In the genomic region with DNA sequence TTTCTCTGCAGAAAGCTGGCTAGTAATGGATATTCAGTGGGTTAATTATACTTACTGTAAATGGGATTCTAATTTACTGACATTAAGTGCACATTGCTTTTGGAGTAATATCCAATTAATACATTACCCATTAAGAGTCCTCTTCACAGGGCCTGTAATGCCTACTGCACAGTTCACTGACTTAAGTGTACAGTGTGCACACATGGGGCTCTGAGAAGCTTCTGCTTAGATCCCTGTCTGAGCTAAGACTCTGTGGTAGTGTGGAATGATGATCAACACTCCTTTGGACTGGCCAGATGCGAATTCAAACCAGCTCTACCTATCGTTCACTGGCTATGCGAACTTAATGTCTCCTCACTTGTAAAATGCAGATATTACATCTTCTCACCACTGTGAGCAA, we compare ENCODE assay signal across 33 cellular contexts. TPM values are rescaled to one million over a fixed set of nuclear protein-coding genes. Genes with fewer than 3 reads are reported as not detected.
DNase-seq lines count a peak whose midpoint lies in the region; ATAC-seq, FAIRE-seq and TF ChIP-seq lines count a peak whose summit lies in the region.
"Had no signal": no experiment of that assay in that cellular context is flagged by ENCODE, and none has a peak within 500 bp of the region (broad histone marks: within the 10 kb centered on the region; RNA-seq: fewer than 3 reads in every experiment).

No MANE protein-coding gene starts in this region.

- H3K4me1 ChIP-seq in mammary epithelial cell (ENCODE audit: insufficient read depth, low read length) (peaks cover 27% of the 10 kb centered on the region), esophagus muscularis mucosa (peaks cover 13 to 45% (median 41%) of the 10 kb centered on the region in 4 donors), lower lobe of right lung (peaks cover 41% of the 10 kb centered on the region)
- H3K4me1 ChIP-seq: neural progenitor cell, testis, uterus had no signal

- no peak for DNase-seq in MCF 10A (ENCODE audit: unreplicated experiment)
- DNase-seq in mammary epithelial cell = no peak
- no peak for DNase-seq in esophagus muscularis mucosa (ENCODE audit: extremely low spot score)
- no peak for DNase-seq in lower lobe of right lung
- DNase-seq in urothelium cell line (ENCODE audit: low spot score) = no peak
- no peak for DNase-seq in NCI-H2107 (lab: John Stamatoyannopoulos, UW)
- DNase-seq in T-cell = no peak
- DNase-seq: activated CD4-positive, alpha-beta T cell treated with anti-CD3 and anti-CD28 coated beads for 36 hours; activated CD8-positive, alpha-beta memory T cell treated with anti-CD3 and anti-CD28 coated beads, Interleukin-2, amount 50 U/mL, for 48 hours; activated CD8-positive, alpha-beta T cell treated with anti-CD3 and anti-CD28 coated beads for 36 hours; activated naive CD4-positive, alpha-beta T cell treated with Interleukin-2 at 50 U/mL for 16 hours; caudate nucleus; CD8-positive, alpha-beta memory T cell; effector CD8-positive, alpha-beta T cell; NCI-H1048; NCI-H1694; NCI-H510A treated with DMSO at 0.1 percent for 48 hours; pancreas; stimulated activated CD4-positive, alpha-beta T cell treated with anti-CD3 and anti-CD28 coated beads, Interleukin-1b, Interleukin-23, amount 100 ng/mL, for 48 hours; stimulated activated naive CD8-positive, alpha-beta T cell treated with anti-CD3 and anti-CD28 coated beads, Interleukin-15, Interleukin-2, amounts not matched to agents 100 U/mL and 50 U/mL, for 24 hours; testis; uterus had no signal

- no peak overlapping the region for H3K4me2 ChIP-seq in mammary epithelial cell (ENCODE audit: insufficient read depth, low read depth, low read length)
- H3K4me2 ChIP-seq: neural progenitor cell, smooth muscle cell had no signal

- no peak for TF ChIP-seq CTCF in MCF 10A (IDR thresholded peaks at IDR 0.05; ENCODE audit: unreplicated experiment)
- TF ChIP-seq CTCF in mammary epithelial cell (conservative IDR thresholded peaks at IDR 0.05 in 1 of 2, IDR thresholded peaks at IDR 0.05 in 1 of 2; ENCODE audit: extremely low read depth in 1 of 2, insufficient read depth in 1 of 2, low read depth in 1 of 2, low read length in 2 of 2) = no peak
- no peak for TF ChIP-seq CTCF in esophagus muscularis mucosa (IDR thresholded peaks at IDR 0.05)
- no peak for TF ChIP-seq CTCF in lower lobe of right lung (IDR thresholded peaks at IDR 0.05)

- CTCF ChIA-PET in MCF 10A (lab: Yijun Ruan, JAX) (interaction anchor here (0.6 to 2.0 kb wide), 4 partner anchors 38 to 442 kb away, joined by 3 to 8 read pairs (median 4); no protein-coding TSS in a partner anchor), mammary epithelial cell (lab: Charles Lee; ENCODE audit: low non-redundant PET) (no interaction called here), T-cell (lab: Charles Lee) (interaction anchor here in 1 of 2 donors (0.5 kb wide), 1 partner anchor 157 kb away, joined by 11 read pairs; no protein-coding TSS in a partner anchor)

- in situ Hi-C loops in mammary epithelial cell (cut with MboI; ENCODE audit: low sequenced_read_pairs in 2 of 2) = no loop called here

- no peaks in the 10 kb centered on the region for H3K36me3 ChIP-seq in mammary epithelial cell (ENCODE audit: insufficient read depth, low read length)
- no peaks in the 10 kb centered on the region for H3K36me3 ChIP-seq in esophagus muscularis mucosa
- H3K36me3 ChIP-seq in lower lobe of right lung = no peaks in the 10 kb centered on the region
- H3K36me3 ChIP-seq: neural progenitor cell, pancreas, uterus had no signal

- H3K27ac Mint-ChIP-seq in MCF 10A (ENCODE audit: low read depth, unreplicated experiment) = peak overlapping the region; percentile 51
- no peak overlapping the region for H3K27ac Mint-ChIP-seq in T-cell
- H3K27ac Mint-ChIP-seq: activated CD4-positive, alpha-beta T cell treated with anti-CD3 and anti-CD28 coated beads for 36 hours; activated CD8-positive, alpha-beta T cell treated with anti-CD3 and anti-CD28 coated beads for 36 hours; activated T-helper 1 cell treated with anti-CD3 and anti-CD28 coated beads, Interleukin-12 subunit alpha, Interleukin-12 subunit beta, Interleukin-2, Interleukin-4 antibody, amounts not matched to agents 30 ng/mL and 10 ng/mL and 1 ng/mL, durations not matched to agents 14 hours and 24 hours and 36 hours; B cell; CD8-positive, alpha-beta memory T cell; neural progenitor cell; T-helper 2 cell treated with Interferon-gamma antibody and Interleukin-4, amounts not matched to agents 5 μg/mL and 100 μg/mL, for 36 hours had no signal

- no peak for TF ChIP-seq EP300 in esophagus muscularis mucosa (IDR thresholded peaks at IDR 0.05)

- intact Hi-C loops in MCF 10A (cut with micrococcal nuclease) (no loop called here), mammary epithelial cell (cut with micrococcal nuclease) (no loop called here), esophagus muscularis mucosa (cut with DNase I) (no loop called here), lower lobe of right lung (cut with DNase I) (no loop called here)

- no peaks in the 10 kb centered on the region for H3K9me3 ChIP-seq in mammary epithelial cell (replicated peaks; ENCODE audit: insufficient read depth, low read length)
- H3K9me3 ChIP-seq in esophagus muscularis mucosa = no peaks in the 10 kb centered on the region
- H3K9me3 ChIP-seq in lower lobe of right lung = no peaks in the 10 kb centered on the region
- H3K9me3 ChIP-seq: pancreas, testis, uterus had no signal

- peak; percentile 13 for FAIRE-seq in urothelium cell line (lab: Jason Lieb, UNC)
- FAIRE-seq: A204.1, GM12891, islet of Langerhans, pancreas had no signal

- ATAC-seq in lower lobe of right lung (peak; percentile 66 to 68), GM21381 (IDR thresholded peaks at IDR 0.05; ENCODE audit: unreplicated experiment) (no peak), T-cell (replicated peaks in 1 of 4) (no peak)
- ATAC-seq: activated CD4-positive, alpha-beta T cell treated with anti-CD3 and anti-CD28 coated beads for 36 hours; activated CD8-positive, alpha-beta T cell treated with anti-CD3 and anti-CD28 coated beads for 36 hours; HCT116; stimulated activated naive CD8-positive, alpha-beta T cell treated with anti-CD3 and anti-CD28 coated beads, Interleukin-15, Interleukin-2, amounts not matched to agents 100 U/mL and 50 U/mL, for 24 hours had no signal

- no peaks in the 10 kb centered on the region for H3K79me2 ChIP-seq in mammary epithelial cell (ENCODE audit: insufficient read depth, low read length)

- H3K4me3 ChIP-seq in mammary epithelial cell (replicated peaks in 1 of 3; ENCODE audit: insufficient read depth in 1 of 3, low read depth in 2 of 3, low read length in 3 of 3) (no peak overlapping the region), esophagus muscularis mucosa (no peak overlapping the region), lower lobe of right lung (no peak overlapping the region)
- H3K4me3 ChIP-seq: coronary artery, neural progenitor cell, pancreas, smooth muscle cell, testis, uterus had no signal

- dilution Hi-C loops in mammary epithelial cell (cut with HindIII; ENCODE audit: low sequenced_read_pairs) = no loop called here

- H3K9ac ChIP-seq in mammary epithelial cell (ENCODE audit: insufficient read depth, low read length) = no peak overlapping the region
- H3K9ac ChIP-seq: neural progenitor cell had no signal

- no peak overlapping the region for H2AFZ ChIP-seq in mammary epithelial cell (ENCODE audit: low read depth, low read length)

- no TSS peak for BruUV-seq in MCF 10A (replicated peaks; lab: Mats Ljungman, UMichigan)
- no TSS peak for BruUV-seq in mammary epithelial cell (replicated peaks; lab: Mats Ljungman, UMichigan)

- H3K4me3 Mint-ChIP-seq in MCF 10A (ENCODE audit: unreplicated experiment) = no peak overlapping the region
- no peak overlapping the region for H3K4me3 Mint-ChIP-seq in T-cell
- H3K4me3 Mint-ChIP-seq: activated CD4-positive, alpha-beta T cell treated with anti-CD3 and anti-CD28 coated beads for 36 hours; activated CD8-positive, alpha-beta T cell treated with anti-CD3 and anti-CD28 coated beads for 36 hours; activated T-helper 1 cell treated with anti-CD3 and anti-CD28 coated beads, Interleukin-12 subunit alpha, Interleukin-12 subunit beta, Interleukin-2, Interleukin-4 antibody, amounts not matched to agents 30 ng/mL and 10 ng/mL and 1 ng/mL, durations not matched to agents 14 hours and 24 hours and 36 hours; B cell; CD8-positive, alpha-beta memory T cell; neural progenitor cell; T-helper 2 cell treated with Interferon-gamma antibody and Interleukin-4, amounts not matched to agents 5 μg/mL and 100 μg/mL, for 36 hours had no signal

- H3K36me3 Mint-ChIP-seq in MCF 10A (ENCODE audit: insufficient read depth, unreplicated experiment) (peaks cover 4% of the 10 kb centered on the region), T-cell (no peaks in the 10 kb centered on the region)
- H3K36me3 Mint-ChIP-seq: CD8-positive, alpha-beta memory T cell; neural progenitor cell had no signal

- H3K27ac ChIP-seq in mammary epithelial cell (ENCODE audit: insufficient read depth, low read depth, low read length) = no peak overlapping the region
- H3K27ac ChIP-seq in esophagus muscularis mucosa (replicated peaks in 1 of 4) = peak overlapping the region in 3 of 4 donors; percentile 18 to 78 (median 73)
- no peak overlapping the region for H3K27ac ChIP-seq in lower lobe of right lung
- H3K27ac ChIP-seq: neural progenitor cell, pancreas, testis had no signal

- H3K27me3 ChIP-seq in mammary epithelial cell (ENCODE audit: insufficient read depth, low read length) = no peaks in the 10 kb centered on the region
- H3K27me3 ChIP-seq in esophagus muscularis mucosa = no peaks in the 10 kb centered on the region
- H3K27me3 ChIP-seq in lower lobe of right lung (ENCODE audit: low read depth) = no peaks in the 10 kb centered on the region
- H3K27me3 ChIP-seq: neural progenitor cell, pancreas, testis, uterus had no signal

- H3K4me1 Mint-ChIP-seq in MCF 10A (ENCODE audit: insufficient read depth, unreplicated experiment) (peaks cover 37% of the 10 kb centered on the region), T-cell (no peaks in the 10 kb centered on the region)
- H3K4me1 Mint-ChIP-seq: B cell; CD8-positive, alpha-beta memory T cell had no signal

- H4K20me1 ChIP-seq in mammary epithelial cell (ENCODE audit: insufficient read depth, low read length) = no peaks in the 10 kb centered on the region

- WGBS in mammary epithelial cell (ENCODE audit: low coverage, missing lambda C conversion rate) = 100% methylated on average over 3 of the region's 3 CpGs
- 84% methylated on average over 3 of the region's 3 CpGs for WGBS in esophagus muscularis mucosa

- no peaks in the 10 kb centered on the region for H3K9me3 Mint-ChIP-seq in MCF 10A (ENCODE audit: unreplicated experiment)
- peaks cover 0 to 3% (median 0%) of the 10 kb centered on the region in 3 donors for H3K9me3 Mint-ChIP-seq in T-cell
- H3K9me3 Mint-ChIP-seq: activated CD8-positive, alpha-beta T cell treated with anti-CD3 and anti-CD28 coated beads for 36 hours; activated T-helper 1 cell treated with anti-CD3 and anti-CD28 coated beads, Interleukin-12 subunit alpha, Interleukin-12 subunit beta, Interleukin-2, Interleukin-4 antibody, amounts not matched to agents 30 ng/mL and 10 ng/mL and 1 ng/mL, durations not matched to agents 14 hours and 24 hours and 36 hours; neural progenitor cell; T-helper 2 cell treated with Interferon-gamma antibody and Interleukin-4, amounts not matched to agents 5 μg/mL and 100 μg/mL, for 36 hours had no signal

- no peak for TF ChIP-seq POLR2A in esophagus muscularis mucosa (IDR thresholded peaks at IDR 0.05; ENCODE audit: low read depth)

- POLR2A ChIA-PET in MCF 10A (lab: Yijun Ruan, JAX) (interaction anchor here (0.6 to 2.6 kb wide), 7 partner anchors 9 to 443 kb away, joined by 3 to 10 read pairs (median 4); no protein-coding TSS in a partner anchor), T-cell (lab: Charles Lee) (interaction anchor here in 1 of 2 donors (0.5 kb wide), 1 partner anchor 451 kb away, joined by 5 read pairs; no protein-coding TSS in a partner anchor)

- no peaks in the 10 kb centered on the region for H3K27me3 Mint-ChIP-seq in MCF 10A (ENCODE audit: insufficient read depth, unreplicated experiment)
- no peaks in the 10 kb centered on the region for H3K27me3 Mint-ChIP-seq in T-cell

RNA-seq across cellular contexts. Expression of gene SEC61G, which starts 53.7 kb away (rescaled TPM):
- total RNA-seq in MCF 10A (2022) (246 and 490 TPM in 2 replicates), mammary epithelial cell (100 to 1,000 TPM; 156 to 174 TPM), esophagus muscularis mucosa (100 to 1,000 TPM in 2 of 4 donors, 10 to 100 TPM in 2; 85.6 to 242 (median 148) TPM), lower lobe of right lung (79.5 TPM), T-cell (10 to 100 TPM; 42.7 to 65.1 (median 62.1) TPM)
- polyA plus RNA-seq in mammary epithelial cell = 285 TPM
- 7.8 TPM for polyA minus RNA-seq in mammary epithelial cell

Comparison
In these comparisons a context has a peak if more than half of its experiments do, and no peak if none do; other contexts are left out.
1. H3K27ac ChIP-seq: peak in esophagus muscularis mucosa (3 of 4); none in mammary epithelial cell (single experiment) and lower lobe of right lung (single experiment).
2. ATAC-seq: peak in lower lobe of right lung (2 of 2); none in GM21381 (single experiment) and T-cell (0 of 4).